13 cellular contexts compared by ENCODE assay signal in genomic region chr4:147078362-147078761, GRCh38.
DNase-seq lines count a peak whose midpoint lies in the region; ATAC-seq and TF ChIP-seq lines count a peak whose summit lies in the region.
"Had no signal": no experiment of that assay in that cellular context is flagged by ENCODE, and none has a peak within 500 bp of the region (broad histone marks: within the 10 kb centered on the region; RNA-seq: fewer than 3 reads in every experiment).

No MANE protein-coding gene starts in this region.

- no peak for TF ChIP-seq CTCF in AG10803 (conservative IDR thresholded peaks at IDR 0.05; ENCODE audit: low read length)
- no peak for TF ChIP-seq CTCF in esophagus muscularis mucosa (IDR thresholded peaks at IDR 0.05)
- TF ChIP-seq CTCF in coronary artery (IDR thresholded peaks at IDR 0.05), result no peak

- ATAC-seq in right cardiac atrium, result no peak

- H3K36me3 ChIP-seq in GM23248 (ENCODE audit: low read depth) (no peaks in the 10 kb centered on the region), esophagus muscularis mucosa (no peaks in the 10 kb centered on the region)

- TF ChIP-seq EP300 in esophagus muscularis mucosa (IDR thresholded peaks at IDR 0.05), result no peak

- no peak overlapping the region for H3K4me3 ChIP-seq in AG10803 (ENCODE audit: low read length)
- H3K4me3 ChIP-seq in GM23248, result no peak overlapping the region
- no peak overlapping the region for H3K4me3 ChIP-seq in esophagus muscularis mucosa
- no peak overlapping the region for H3K4me3 ChIP-seq in right cardiac atrium (ENCODE audit: low read length)
- H3K4me3 ChIP-seq in coronary artery, result no peak overlapping the region

- H3K9me3 ChIP-seq in GM23248 (ENCODE audit: low read depth) (no peaks in the 10 kb centered on the region), esophagus muscularis mucosa (no peaks in the 10 kb centered on the region), right cardiac atrium (ENCODE audit: control insufficient read depth, low read length) (no peaks in the 10 kb centered on the region)

- H3K9me2 ChIP-seq in GM23248 (ENCODE audit: insufficient read depth), result no peaks in the 10 kb centered on the region

- H3K4me1 ChIP-seq in GM23248 (ENCODE audit: insufficient read depth), result no peaks in the 10 kb centered on the region
- peaks cover 18 to 27% (median 25%) of the 10 kb centered on the region in 4 donors for H3K4me1 ChIP-seq in esophagus muscularis mucosa
- peaks cover 2% of the 10 kb centered on the region for H3K4me1 ChIP-seq in right cardiac atrium (ENCODE audit: control insufficient read depth, insufficient read depth, low read length)

- H3K4me2 ChIP-seq in GM23248 (ENCODE audit: unreplicated experiment), result no peak overlapping the region

- DNase-seq in AG10803 (ENCODE audit: low read depth) (peak; percentile 59), GM23248 (peak; percentile 33), esophagus muscularis mucosa (ENCODE audit: extremely low spot score) (no peak), right cardiac atrium (no peak), NCI-H1092 treated with DMSO at 0.1 percent for 48 hours (lab: John Stamatoyannopoulos, UW) (no peak), coronary artery (ENCODE audit: low spot score) (no peak), caudate nucleus (lab: John Stamatoyannopoulos, UW) (no peak), A172 (ENCODE audit: low spot score) (no peak)
- DNase-seq: CD8-positive, alpha-beta memory T cell; DMS 273 treated with DMSO at 0.1 percent for 48 hours; GOT3; NCI-H2107; NCI-H82 had no signal

- H3K27me3 ChIP-seq in GM23248 (replicated peaks; ENCODE audit: insufficient read depth), result no peaks in the 10 kb centered on the region
- H3K27me3 ChIP-seq in esophagus muscularis mucosa, result no peaks in the 10 kb centered on the region
- no peaks in the 10 kb centered on the region for H3K27me3 ChIP-seq in right cardiac atrium (ENCODE audit: control insufficient read depth, insufficient read depth)

- H3F3A ChIP-seq in GM23248 (ENCODE audit: insufficient read depth), result no peaks in the 10 kb centered on the region

- no peak for TF ChIP-seq POLR2A in esophagus muscularis mucosa (IDR thresholded peaks at IDR 0.05; ENCODE audit: low read depth)

- no peaks in the 10 kb centered on the region for H3K79me2 ChIP-seq in GM23248 (ENCODE audit: insufficient read depth)

- intact Hi-C loops in esophagus muscularis mucosa (cut with DNase I) (no loop called here), right cardiac atrium (cut with DNase I) (no loop called here)

- in situ Hi-C loops in GM23248 (cut with MboI), result loop anchor here (25.0 kb wide), 1 partner anchor 741 kb away; no protein-coding TSS in a partner anchor

- H3K27ac ChIP-seq in GM23248 (no peak overlapping the region), esophagus muscularis mucosa (replicated peaks in 1 of 4) (peak overlapping the region in 3 of 4 donors; percentile 20 to 47 (median 25)), right cardiac atrium (ENCODE audit: low read length) (peak overlapping the region; percentile 15), coronary artery (no peak overlapping the region), caudate nucleus (ENCODE audit: low read depth, low read length) (no peak overlapping the region)

- H3K9ac ChIP-seq in GM23248, result no peak overlapping the region

- H4K20me1 ChIP-seq in GM23248 (ENCODE audit: insufficient read depth), result no peaks in the 10 kb centered on the region

- no peak overlapping the region for H2AFZ ChIP-seq in GM23248

Comparison
In these comparisons a context has a peak if more than half of its experiments do, and no peak if none do; other contexts are left out.
1. DNase-seq: peak in AG10803 (single experiment) and GM23248 (single experiment); none in esophagus muscularis mucosa (single experiment), right cardiac atrium (0 of 3), NCI-H1092 treated with DMSO at 0.1 percent for 48 hours (single experiment), coronary artery (single experiment), caudate nucleus (0 of 61) and A172 (single experiment).
2. H3K27ac ChIP-seq: peak in esophagus muscularis mucosa (3 of 4) and right cardiac atrium (single experiment); none in GM23248 (single experiment), coronary artery (0 of 2) and caudate nucleus (single experiment).